ENCODE assay signal across 11 cellular contexts in the genomic region with DNA sequence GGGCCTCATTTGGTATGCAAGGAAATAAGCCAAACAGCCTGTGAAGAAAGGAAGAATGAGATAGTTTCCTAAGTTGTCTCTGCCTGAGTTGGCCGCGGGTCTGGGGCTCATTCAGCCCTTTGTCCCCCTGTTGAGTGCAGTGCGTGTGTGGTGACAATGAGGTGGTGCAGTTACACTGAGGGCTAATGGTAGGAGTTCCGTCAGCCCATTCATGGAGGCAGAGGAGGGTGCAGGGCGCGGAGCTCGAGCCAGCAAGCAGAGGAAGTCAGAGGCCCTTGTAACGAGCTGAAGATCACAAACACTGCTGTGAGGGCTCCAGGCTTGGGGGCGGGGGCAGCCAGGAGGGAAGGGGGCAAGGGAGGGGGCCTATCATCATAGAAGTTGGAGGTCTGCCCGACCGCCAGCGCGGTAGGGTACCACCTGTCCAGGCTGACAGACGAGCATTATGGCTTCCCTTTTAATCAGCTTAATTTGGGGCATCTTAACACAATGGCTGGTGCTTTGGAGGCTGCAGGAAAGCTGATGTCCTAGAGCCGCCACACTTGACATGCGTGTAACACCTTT. TPM values are rescaled to one million over a fixed set of nuclear protein-coding genes. Genes with fewer than 3 reads are reported as not detected.
A peak's percentile ranks its signal among the peaks of the same experiment; 100 is the strongest.
DNase-seq lines count a peak whose midpoint lies in the region; ATAC-seq and FAIRE-seq lines count a peak whose summit lies in the region.
"Had no signal": no experiment of that assay in that cellular context is flagged by ENCODE, and none has a peak within 500 bp of the region (broad histone marks: within the 10 kb centered on the region; RNA-seq: fewer than 3 reads in every experiment).

No MANE protein-coding gene starts in this region.

- ATAC-seq in central memory CD8-positive, alpha-beta T cell (replicated peaks; ENCODE audit: extremely low read depth, poor library complexity, severe bottlenecking) = peak; percentile 48
- ATAC-seq in HG03280 (IDR thresholded peaks at IDR 0.05; ENCODE audit: unreplicated experiment) (no peak), GM18907 (IDR thresholded peaks at IDR 0.05; ENCODE audit: unreplicated experiment) (no peak)

- H3K27me3 ChIP-seq in CD8-positive, alpha-beta memory T cell (ENCODE audit: insufficient read depth, low read length, poor library complexity, severe bottlenecking) = no peaks in the 10 kb centered on the region
- H3K27me3 ChIP-seq in muscle layer of colon (ENCODE audit: control insufficient read depth in 1 of 2, insufficient read depth in 2 of 2, low read length in 2 of 2) = no peaks in the 10 kb centered on the region
- H3K27me3 ChIP-seq: suprapubic skin had no signal

- FAIRE-seq in RCC 7860 (lab: Jason Lieb, UNC) = no peak

- H3K27ac Mint-ChIP-seq in CD8-positive, alpha-beta memory T cell = peak overlapping the region; percentile 67 to 98 (median 96)
- H3K27ac Mint-ChIP-seq in central memory CD8-positive, alpha-beta T cell (ENCODE audit: low read depth) = peak overlapping the region; percentile 91

- H3K4me1 Mint-ChIP-seq in CD8-positive, alpha-beta memory T cell = peaks cover 57 to 90% (median 71%) of the 10 kb centered on the region in 3 donors
- H3K4me1 Mint-ChIP-seq in central memory CD8-positive, alpha-beta T cell = peaks cover 74% of the 10 kb centered on the region

- no peaks in the 10 kb centered on the region for H3K9me3 ChIP-seq in CD8-positive, alpha-beta memory T cell (ENCODE audit: low read length)
- no peaks in the 10 kb centered on the region for H3K9me3 ChIP-seq in muscle layer of colon (ENCODE audit: low read length)
- H3K9me3 ChIP-seq: prostate gland, suprapubic skin had no signal

- DNase-seq in CD8-positive, alpha-beta memory T cell = peak in 1 of 5 donors; percentile 32
- DNase-seq in NCI-H69 (lab: John Stamatoyannopoulos, UW) (peak; percentile 8), RCC 7860 (ENCODE audit: low spot score) (no peak), GM19240 (ENCODE audit: insufficient read length, low spot score) (no peak)
- no peak for DNase-seq in central memory CD8-positive, alpha-beta T cell (ENCODE audit: low spot score in 2 of 2)
- DNase-seq: NCI-H345 had no signal

- H3K27ac ChIP-seq in CD8-positive, alpha-beta memory T cell (ENCODE audit: low read depth, low read length) = no peak overlapping the region
- H3K27ac ChIP-seq in muscle layer of colon (ENCODE audit: low read depth, low read length) = peak overlapping the region; percentile 61
- H3K27ac ChIP-seq: prostate gland, suprapubic skin had no signal

- POLR2A ChIA-PET in CD8-positive, alpha-beta memory T cell (lab: Charles Lee) = interaction anchor here (0.5 to 1.1 kb wide), 3 partner anchors 11 to 236 kb away, joined by 3 read pairs; no protein-coding TSS in a partner anchor

- H3K36me3 ChIP-seq in CD8-positive, alpha-beta memory T cell (ENCODE audit: insufficient read depth, low read length) = peaks cover 64% of the 10 kb centered on the region
- H3K36me3 ChIP-seq in muscle layer of colon (ENCODE audit: insufficient read depth, low read length) = peaks cover 57% of the 10 kb centered on the region
- H3K36me3 ChIP-seq: prostate gland had no signal

- H3K4me1 ChIP-seq in CD8-positive, alpha-beta memory T cell (ENCODE audit: insufficient read depth, low read length) = peaks cover 40% of the 10 kb centered on the region
- H3K4me1 ChIP-seq in muscle layer of colon (ENCODE audit: insufficient read depth, low read length) = peaks cover 55% of the 10 kb centered on the region
- H3K4me1 ChIP-seq: prostate gland had no signal

- H3K9me3 Mint-ChIP-seq in CD8-positive, alpha-beta memory T cell = no peaks in the 10 kb centered on the region
- H3K9me3 Mint-ChIP-seq in central memory CD8-positive, alpha-beta T cell = no peaks in the 10 kb centered on the region

- H3K4me3 Mint-ChIP-seq in CD8-positive, alpha-beta memory T cell = peak overlapping the region; percentile 19 to 86 (median 72)
- peak overlapping the region; percentile 57 for H3K4me3 Mint-ChIP-seq in central memory CD8-positive, alpha-beta T cell

- H3K27me3 Mint-ChIP-seq in CD8-positive, alpha-beta memory T cell = no peaks in the 10 kb centered on the region
- no peaks in the 10 kb centered on the region for H3K27me3 Mint-ChIP-seq in central memory CD8-positive, alpha-beta T cell

- CTCF ChIA-PET in CD8-positive, alpha-beta memory T cell (lab: Charles Lee) = interaction anchor here (0.8 to 0.9 kb wide), 2 partner anchors 12 to 17 kb away, joined by 3 read pairs; no protein-coding TSS in a partner anchor

- H3K36me3 Mint-ChIP-seq in CD8-positive, alpha-beta memory T cell = peaks cover 7 to 96% (median 22%) of the 10 kb centered on the region in 3 donors
- peaks cover 66% of the 10 kb centered on the region for H3K36me3 Mint-ChIP-seq in central memory CD8-positive, alpha-beta T cell (ENCODE audit: insufficient read depth)

- peak overlapping the region; percentile 58 for H3K9ac ChIP-seq in muscle layer of colon (ENCODE audit: low read length)

- no peak overlapping the region for H3K4me3 ChIP-seq in CD8-positive, alpha-beta memory T cell (ENCODE audit: low read length)
- H3K4me3 ChIP-seq in muscle layer of colon (ENCODE audit: low read depth in 1 of 2, low read length in 2 of 2) = no peak overlapping the region
- H3K4me3 ChIP-seq: prostate gland, suprapubic skin had no signal

RNA-seq across cellular contexts. Expression of gene CCND2, which starts 20.5 kb away (rescaled TPM):
- total RNA-seq in CD8-positive, alpha-beta memory T cell = 100 to 1,000 TPM; 784 to 792 TPM
- 72.4 TPM for polyA plus RNA-seq in CD8-positive, alpha-beta memory T cell

RNA-seq across cellular contexts. Expression of gene TIGAR, which starts 27.0 kb away (rescaled TPM):
- 10 to 100 TPM; 22.8 to 29.6 TPM for total RNA-seq in CD8-positive, alpha-beta memory T cell
- 4.2 TPM for polyA plus RNA-seq in CD8-positive, alpha-beta memory T cell
